ENCODE assay signal across 26 cellular contexts in the genomic region with DNA sequence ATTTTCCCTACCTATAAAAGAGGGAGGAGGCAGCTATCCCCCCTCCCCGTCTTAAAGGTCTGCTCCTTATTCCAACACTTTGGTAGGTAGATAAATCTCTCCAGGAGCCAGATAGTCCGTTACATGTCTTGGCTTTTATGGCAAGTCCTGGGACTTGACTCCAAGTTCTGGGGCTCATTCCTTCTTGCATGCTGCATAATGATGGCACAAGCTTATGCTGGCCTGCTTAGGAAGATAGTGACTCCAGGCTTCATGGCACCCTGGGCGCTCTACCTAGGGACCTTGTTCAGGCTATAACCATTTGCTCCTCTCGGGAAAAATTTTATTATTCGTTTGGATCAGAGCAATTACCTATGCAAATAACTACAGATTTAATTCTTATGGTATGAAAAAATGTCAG. TPM values are rescaled to one million over a fixed set of nuclear protein-coding genes. Genes with fewer than 3 reads are reported as not detected.
DNase-seq lines count a peak whose midpoint lies in the region; ATAC-seq and TF ChIP-seq lines count a peak whose summit lies in the region.
"Had no signal": no experiment of that assay in that cellular context is flagged by ENCODE, and none has a peak within 500 bp of the region (broad histone marks: within the 10 kb centered on the region; RNA-seq: fewer than 3 reads in every experiment).

No MANE protein-coding gene starts in this region.

- no TSS peak for BruUV-seq in OCI-LY7 (replicated peaks; lab: Mats Ljungman, UMichigan)

- H3K36me3 Mint-ChIP-seq in T-helper 1 cell treated with Interleukin-12 subunit alpha and Interleukin-12 subunit beta and Interleukin-4 antibody, amounts not matched to agents 30 μg/mL and 1 μg/mL, for 36 hours (ENCODE audit: low read depth): peaks cover 73% of the 10 kb centered on the region
- peaks cover 35 to 68% of the 10 kb centered on the region in 2 donors for H3K36me3 Mint-ChIP-seq in CD4-positive, alpha-beta memory T cell
- H3K36me3 Mint-ChIP-seq in activated B cell treated with CpG ODN at 0.5 μM for 24 hours (ENCODE audit: low read depth): peaks cover 74% of the 10 kb centered on the region
- peaks cover 35% of the 10 kb centered on the region for H3K36me3 Mint-ChIP-seq in effector memory CD8-positive, alpha-beta T cell (ENCODE audit: insufficient read depth)

- no peak overlapping the region for H2AFZ ChIP-seq in OCI-LY7 (ENCODE audit: low read length)

- no peaks in the 10 kb centered on the region for H3K9me3 ChIP-seq in CD4-positive, alpha-beta memory T cell (ENCODE audit: control insufficient read depth in 1 of 2, low read length in 2 of 2)
- no peaks in the 10 kb centered on the region for H3K9me3 ChIP-seq in OCI-LY7 (ENCODE audit: low read length)
- H3K9me3 ChIP-seq: adrenal gland, BE2C, gastrocnemius medialis, psoas muscle, tibial artery had no signal

- POLR2A ChIA-PET in CD4-positive, alpha-beta memory T cell (lab: Charles Lee; ENCODE audit: partially characterized antibody): interaction anchor here (0.9 to 6.8 kb wide), 14 partner anchors 11 to 153 kb away, joined by 3 to 82 read pairs (median 6); a partner anchor contains a TSS
- POLR2A ChIA-PET in activated B cell treated with CpG ODN at 0.5 μM for 24 hours (lab: Charles Lee): interaction anchor here (1.4 kb wide), 1 partner anchor 19 kb away, joined by 3 read pairs; no protein-coding TSS in a partner anchor
- POLR2A ChIA-PET in OCI-LY7 (lab: Charles Lee): interaction anchor here (0.6 kb wide), 1 partner anchor 22 kb away, joined by 5 read pairs; no protein-coding TSS in a partner anchor

- H3K4me3 ChIP-seq in CD4-positive, alpha-beta memory T cell (ENCODE audit: low read length in 2 of 2): peak overlapping the region; percentile 5 to 80
- H3K4me3 ChIP-seq in OCI-LY7 (ENCODE audit: low read depth, low read length, poor library complexity, severe bottlenecking): no peak overlapping the region
- H3K4me3 ChIP-seq: adrenal gland, dorsolateral prefrontal cortex, gastrocnemius medialis, K562, psoas muscle, smooth muscle cell, tibial artery had no signal

- H3K36me3 ChIP-seq in CD4-positive, alpha-beta memory T cell (ENCODE audit: insufficient read depth, low read length): no peaks in the 10 kb centered on the region
- H3K36me3 ChIP-seq in OCI-LY7 (ENCODE audit: insufficient read depth, low read length): no peaks in the 10 kb centered on the region; the same call in 1 of the 2 replicates
- H3K36me3 ChIP-seq: adrenal gland, BE2C, gastrocnemius medialis, tibial artery, WERI-Rb-1 had no signal

- intact Hi-C loops in CD4-positive, alpha-beta memory T cell (cut with micrococcal nuclease): no loop called here
- intact Hi-C loops in activated B cell treated with CpG ODN at 0.5 μM for 24 hours (cut with micrococcal nuclease): loop anchor here (5.0 kb wide), 1 partner anchor 34 kb away; no protein-coding TSS in a partner anchor
- intact Hi-C loops in OCI-LY7 (cut with micrococcal nuclease; ENCODE audit: unreplicated experiment): no loop called here

- H3K27me3 Mint-ChIP-seq in T-helper 1 cell treated with Interleukin-12 subunit alpha and Interleukin-12 subunit beta and Interleukin-4 antibody, amounts not matched to agents 30 μg/mL and 1 μg/mL, for 36 hours (ENCODE audit: low read depth): no peaks in the 10 kb centered on the region
- no peaks in the 10 kb centered on the region for H3K27me3 Mint-ChIP-seq in CD4-positive, alpha-beta memory T cell
- no peaks in the 10 kb centered on the region for H3K27me3 Mint-ChIP-seq in activated B cell treated with CpG ODN at 0.5 μM for 24 hours
- H3K27me3 Mint-ChIP-seq in effector memory CD8-positive, alpha-beta T cell: no peaks in the 10 kb centered on the region
- H3K27me3 Mint-ChIP-seq: memory B cell had no signal

- no peak overlapping the region for H3K4me2 ChIP-seq in OCI-LY7 (ENCODE audit: low read length)
- H3K4me2 ChIP-seq: smooth muscle cell had no signal

- peak overlapping the region; percentile 88 for H3K27ac ChIP-seq in CD4-positive, alpha-beta memory T cell (ENCODE audit: low read depth, low read length)
- no peak overlapping the region for H3K27ac ChIP-seq in OCI-LY7 (ENCODE audit: low read depth, low read length, poor library complexity, severe bottlenecking)
- H3K27ac ChIP-seq: adrenal gland, dorsolateral prefrontal cortex, gastrocnemius medialis, psoas muscle, tibial artery, WERI-Rb-1 had no signal

- H4K20me1 ChIP-seq in OCI-LY7 (ENCODE audit: insufficient read depth, low read length): no peaks in the 10 kb centered on the region

- no peaks in the 10 kb centered on the region for H3K79me2 ChIP-seq in OCI-LY7 (ENCODE audit: insufficient read depth, low read depth, low read length)

- peak overlapping the region; percentile 93 for H3K27ac Mint-ChIP-seq in T-helper 1 cell treated with Interleukin-12 subunit alpha and Interleukin-12 subunit beta and Interleukin-4 antibody, amounts not matched to agents 30 μg/mL and 1 μg/mL, for 36 hours
- H3K27ac Mint-ChIP-seq in CD4-positive, alpha-beta memory T cell: peak overlapping the region; percentile 87 to 98 (median 97)
- peak overlapping the region; percentile 91 for H3K27ac Mint-ChIP-seq in activated B cell treated with CpG ODN at 0.5 μM for 24 hours
- H3K27ac Mint-ChIP-seq in effector memory CD8-positive, alpha-beta T cell: peak overlapping the region; percentile 93 to 98
- H3K27ac Mint-ChIP-seq: H9, nephron progenitor cell had no signal

- no peaks in the 10 kb centered on the region for H3K27me3 ChIP-seq in CD4-positive, alpha-beta memory T cell (ENCODE audit: insufficient read depth, low read length)
- H3K27me3 ChIP-seq: adrenal gland, BE2C, gastrocnemius medialis, tibial artery had no signal

- H3K9me2 ChIP-seq in OCI-LY7 (ENCODE audit: insufficient read depth, low read length): no peaks in the 10 kb centered on the region

- H3K4me1 Mint-ChIP-seq in T-helper 1 cell treated with Interleukin-12 subunit alpha and Interleukin-12 subunit beta and Interleukin-4 antibody, amounts not matched to agents 30 μg/mL and 1 μg/mL, for 36 hours (ENCODE audit: low read depth): peaks cover 64% of the 10 kb centered on the region
- peaks cover 47 to 98% (median 63%) of the 10 kb centered on the region in 4 donors for H3K4me1 Mint-ChIP-seq in CD4-positive, alpha-beta memory T cell
- peaks cover 91% of the 10 kb centered on the region for H3K4me1 Mint-ChIP-seq in activated B cell treated with CpG ODN at 0.5 μM for 24 hours
- peaks cover 60 to 72% of the 10 kb centered on the region in 2 donors for H3K4me1 Mint-ChIP-seq in effector memory CD8-positive, alpha-beta T cell (ENCODE audit: low read depth in 2 of 2)

- H3K4me3 Mint-ChIP-seq in T-helper 1 cell treated with Interleukin-12 subunit alpha and Interleukin-12 subunit beta and Interleukin-4 antibody, amounts not matched to agents 30 μg/mL and 1 μg/mL, for 36 hours: peak overlapping the region; percentile 95
- peak overlapping the region; percentile 98 to 100 (median 99) for H3K4me3 Mint-ChIP-seq in CD4-positive, alpha-beta memory T cell
- H3K4me3 Mint-ChIP-seq in activated B cell treated with CpG ODN at 0.5 μM for 24 hours: peak overlapping the region; percentile 95
- H3K4me3 Mint-ChIP-seq in effector memory CD8-positive, alpha-beta T cell: peak overlapping the region; percentile 93 to 97
- H3K4me3 Mint-ChIP-seq: H9, nephron progenitor cell had no signal

- no peak for DNase-seq in T-helper 1 cell
- no peak for DNase-seq in CD4-positive, alpha-beta memory T cell
- DNase-seq in activated B cell treated with CpG ODN at 0.5 μM for 24 hours: no peak
- no peak for DNase-seq in effector memory CD8-positive, alpha-beta T cell
- DNase-seq in D341Med (ENCODE audit: low spot score): no peak
- no peak for DNase-seq in OCI-LY7 (ENCODE audit: low spot score)
- DNase-seq: 8988T, adrenal gland, BE2C, DMS153, dorsolateral prefrontal cortex, erythroblast, gastrocnemius medialis, H9, MV-4-11, NCI-H2029, NCI-H446, nephron progenitor cell, psoas muscle, tibial artery, WERI-Rb-1 had no signal

- no peak for ATAC-seq in activated B cell treated with CpG ODN at 0.5 μM for 24 hours (ENCODE audit: low read depth)
- no peak for ATAC-seq in effector memory CD8-positive, alpha-beta T cell (replicated peaks)
- no peak for ATAC-seq in GM21737 (IDR thresholded peaks at IDR 0.05; ENCODE audit: unreplicated experiment)
- ATAC-seq: gastrocnemius medialis, K562, psoas muscle had no signal

- no peaks in the 10 kb centered on the region for H3K9me3 Mint-ChIP-seq in T-helper 1 cell treated with Interleukin-12 subunit alpha and Interleukin-12 subunit beta and Interleukin-4 antibody, amounts not matched to agents 30 μg/mL and 1 μg/mL, for 36 hours
- H3K9me3 Mint-ChIP-seq in CD4-positive, alpha-beta memory T cell: peaks cover 0 to 4% (median 0%) of the 10 kb centered on the region in 8 donors
- no peaks in the 10 kb centered on the region for H3K9me3 Mint-ChIP-seq in activated B cell treated with CpG ODN at 0.5 μM for 24 hours
- H3K9me3 Mint-ChIP-seq in effector memory CD8-positive, alpha-beta T cell: no peaks in the 10 kb centered on the region
- H3K9me3 Mint-ChIP-seq: H9, memory B cell, nephron progenitor cell had no signal

- peaks cover 65% of the 10 kb centered on the region for H3K4me1 ChIP-seq in CD4-positive, alpha-beta memory T cell (ENCODE audit: insufficient read depth, low read length)
- peaks cover 48% of the 10 kb centered on the region for H3K4me1 ChIP-seq in OCI-LY7 (ENCODE audit: insufficient read depth, low read length, poor library complexity, severe bottlenecking)
- H3K4me1 ChIP-seq: adrenal gland, BE2C, gastrocnemius medialis, psoas muscle, tibial artery had no signal

- CTCF ChIA-PET in CD4-positive, alpha-beta memory T cell (lab: Charles Lee; ENCODE audit: partially characterized antibody): interaction anchor here (1.4 to 4.7 kb wide), 4 partner anchors 14 to 38 kb away, joined by 3 to 44 read pairs (median 6); no protein-coding TSS in a partner anchor
- CTCF ChIA-PET in activated B cell treated with CpG ODN at 0.5 μM for 24 hours (lab: Charles Lee) (no interaction called here), OCI-LY7 (lab: Charles Lee; ENCODE audit: unreplicated experiment) (no interaction called here)

- TF ChIP-seq CTCF in activated B cell treated with CpG ODN at 0.5 μM for 24 hours (IDR thresholded peaks at IDR 0.05) (no peak), OCI-LY7 (conservative IDR thresholded peaks at IDR 0.05; ENCODE audit: low read length) (no peak)

RNA-seq across cellular contexts. Expression of a gene that starts 3.7 kb away (rescaled TPM):
- total RNA-seq in CD4-positive, alpha-beta memory T cell: 10 to 100 TPM; 59.8 to 59.9 TPM
- 10 to 100 TPM; 21.4 to 62.5 TPM for polyA plus RNA-seq in CD4-positive, alpha-beta memory T cell
- total RNA-seq in activated B cell treated with CpG ODN at 0.5 μM for 24 hours (85.7 and 91.7 TPM in 2 replicates), OCI-LY7 (2022) (0.42 and 0.72 TPM in 2 replicates)
- 0.32 and 0.36 TPM in 2 replicates for total RNA-seq in OCI-LY7 (2014; rRNA removed; shearing (Covaris generic))
- total RNA-seq: gastrocnemius medialis, H9, smooth muscle cell had no signal
- polyA plus RNA-seq: smooth muscle cell had no signal

Comparison
In these comparisons a context has a peak if more than half of its experiments do, and no peak if none do; other contexts are left out.
1. RNA of a gene that starts 3.7 kb away (total RNA-seq): 85.7 to 91.7 TPM in activated B cell treated with CpG ODN at 0.5 μM for 24 hours and 59.8 to 59.9 TPM in CD4-positive, alpha-beta memory T cell; 0.32 to 0.72 TPM in OCI-LY7; every median in the first group is over 10 times any median in the second.
2. Peak in every context shown above with its lines, with median percentiles within 50 percentile points of each other: H3K27ac Mint-ChIP-seq and H3K4me3 Mint-ChIP-seq.